9 cellular contexts compared by ENCODE assay signal in genomic region chr9:104078596-104078995, GRCh38.
"Had no signal": no experiment of that assay in that cellular context is flagged by ENCODE, and none has a peak within 500 bp of the region (broad histone marks: within the 10 kb centered on the region; RNA-seq: fewer than 3 reads in every experiment).

No MANE protein-coding gene starts in this region.

- H3K27ac ChIP-seq: GM23248, HL-60 had no signal

- ATAC-seq: HCT116, HepG2 had no signal

- H2AFZ ChIP-seq: GM23248 had no signal

- H3K36me3 ChIP-seq: HAP-1 had no signal

- H3K4me1 ChIP-seq: HAP-1 had no signal

- H3K4me3 ChIP-seq: GM23248, HAP-1 had no signal

- FAIRE-seq: HepG2 had no signal

- H3K9me3 ChIP-seq: HAP-1 had no signal

- DNase-seq: GM23248, GOT3, H7, HFFc6, KBM-7 had no signal

- H3K9ac ChIP-seq: GM23248 had no signal
